12 cellular contexts compared by ENCODE assay signal in the genomic region with DNA sequence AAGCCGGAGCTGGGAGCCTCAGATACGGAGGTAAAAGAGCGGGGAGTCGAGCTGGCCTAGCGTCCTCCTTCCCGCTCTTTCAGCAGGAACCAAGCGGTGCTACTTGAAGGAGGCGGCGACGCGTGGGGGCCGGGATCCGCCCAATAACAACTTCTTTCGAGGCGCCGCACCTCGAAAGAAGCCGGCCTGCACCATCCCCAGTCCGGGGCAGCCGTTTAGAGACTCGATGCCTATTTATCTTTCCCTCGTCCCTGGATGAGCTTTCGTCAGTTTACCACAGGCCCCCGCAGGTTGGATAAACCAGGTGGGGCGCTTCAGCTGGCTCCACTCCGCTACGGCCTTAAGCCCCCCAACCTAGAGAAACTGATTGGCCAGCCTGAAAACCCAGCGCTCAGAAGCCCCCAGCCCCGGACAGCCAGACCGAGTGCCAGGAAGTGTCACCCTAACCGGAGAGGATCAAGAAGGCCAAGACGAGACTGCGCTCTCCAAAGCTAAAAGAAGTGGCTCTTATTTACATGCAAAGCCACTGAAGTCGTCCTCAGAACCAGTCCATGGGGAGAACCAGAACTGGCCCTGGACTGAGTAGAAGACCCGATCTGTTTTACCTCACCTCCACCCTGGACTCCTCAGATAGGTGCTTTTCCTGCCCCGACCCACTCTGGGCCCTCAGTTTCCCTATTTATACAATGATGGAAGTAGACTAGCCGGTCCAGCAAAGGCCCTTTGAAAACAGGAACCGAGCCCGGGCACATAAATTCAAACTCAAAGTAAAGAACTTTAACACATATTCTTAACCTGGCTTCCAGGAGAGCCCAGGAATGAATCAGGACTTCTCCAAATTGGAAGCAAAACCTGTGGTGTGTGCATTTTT. TPM values are rescaled to one million over a fixed set of nuclear protein-coding genes. Genes with fewer than 3 reads are reported as not detected.
DNase-seq lines count a peak whose midpoint lies in the region; ATAC-seq and TF ChIP-seq lines count a peak whose summit lies in the region.
"Had no signal": no experiment of that assay in that cellular context is flagged by ENCODE, and none has a peak within 500 bp of the region (broad histone marks: within the 10 kb centered on the region; RNA-seq: fewer than 3 reads in every experiment).

No MANE protein-coding gene starts in this region.

- H3K36me3 ChIP-seq in heart left ventricle (no peaks in the 10 kb centered on the region), iPS-18a (ENCODE audit: control insufficient read depth, low read depth, low read length) (no peaks in the 10 kb centered on the region), tibial artery (no peaks in the 10 kb centered on the region)
- H3K36me3 ChIP-seq: prostate gland had no signal

- peak overlapping the region in 10 of 12 donors; percentile 68 to 95 (median 80) for H3K27ac ChIP-seq in heart left ventricle
- no peak overlapping the region for H3K27ac ChIP-seq in iPS-18a (ENCODE audit: low read length)
- no peak overlapping the region for H3K27ac ChIP-seq in tibial artery
- H3K27ac ChIP-seq: prostate gland had no signal

- H3K27me3 ChIP-seq in heart left ventricle (peaks cover 30 to 100% (median 96%) of the 10 kb centered on the region in 9 donors), iPS-18a (ENCODE audit: control insufficient read depth, insufficient read depth, low read length) (peaks cover 100% of the 10 kb centered on the region), tibial artery (peaks cover 14 to 100% of the 10 kb centered on the region in 2 donors)

- H3K4me1 Mint-ChIP-seq in T-cell = peaks cover 64 to 68% (median 65%) of the 10 kb centered on the region in 3 donors
- peaks cover 80% of the 10 kb centered on the region for H3K4me1 Mint-ChIP-seq in stimulated activated naive CD8-positive, alpha-beta T cell treated with anti-CD3 and anti-CD28 coated beads, Interleukin-15, amount 100 ng/mL, for 72 hours

- intact Hi-C loops in heart left ventricle (cut with DNase I) (loop anchor here in 1 of 10 donors (5.0 kb wide), 1 partner anchor 51 kb away; no protein-coding TSS in a partner anchor), Right ventricle myocardium inferior (cut with DNase I) (loop anchor here (10.0 kb wide), 2 partner anchors 278 to 378 kb away; a partner anchor contains a TSS), tibial artery (cut with DNase I; ENCODE audit: low total_unique reads) (no loop called here)

- POLR2A ChIA-PET in T-cell (lab: Charles Lee) = no interaction called here

- H3K4me3 ChIP-seq in heart left ventricle = peak overlapping the region; percentile 34 to 68 (median 60)
- H3K4me3 ChIP-seq in iPS-18a (ENCODE audit: low read length) = peak overlapping the region; percentile 54
- H3K4me3 ChIP-seq in tibial artery = peak overlapping the region in 1 of 2 donors; percentile 46
- H3K4me3 ChIP-seq: lung, prostate gland had no signal

- CTCF ChIA-PET in T-cell (lab: Charles Lee) = no interaction called here

- no peaks in the 10 kb centered on the region for H3K9me3 Mint-ChIP-seq in T-cell
- no peaks in the 10 kb centered on the region for H3K9me3 Mint-ChIP-seq in stimulated activated naive CD8-positive, alpha-beta T cell treated with anti-CD3 and anti-CD28 coated beads, Interleukin-15, amount 100 ng/mL, for 72 hours
- H3K9me3 Mint-ChIP-seq: HFFc6 had no signal

- DNase-seq in heart left ventricle (no peak), Right ventricle myocardium inferior (ENCODE audit: missing footprints) (no peak), T-cell (no peak), tibial artery (no peak)
- DNase-seq in stimulated activated naive CD8-positive, alpha-beta T cell treated with anti-CD3 and anti-CD28 coated beads, Interleukin-15, amount 100 ng/mL, for 72 hours = no peak
- DNase-seq in stimulated activated CD4-positive, alpha-beta T cell treated with anti-CD3 and anti-CD28 coated beads, Interleukin-1b, Interleukin-23, amount 100 ng/mL, for 48 hours = no peak
- DNase-seq: HFFc6, NCI-H748 treated with DMSO at 0.1 percent for 48 hours had no signal

- peak overlapping the region in 2 of 3 donors; percentile 34 to 76 for H3K4me3 Mint-ChIP-seq in T-cell
- H3K4me3 Mint-ChIP-seq in stimulated activated naive CD8-positive, alpha-beta T cell treated with anti-CD3 and anti-CD28 coated beads, Interleukin-15, amount 100 ng/mL, for 72 hours = peak overlapping the region; percentile 21 to 78
- H3K4me3 Mint-ChIP-seq: HFFc6 had no signal

- H3K27me3 Mint-ChIP-seq in T-cell = peaks cover 79 to 89% of the 10 kb centered on the region in 2 donors
- H3K27me3 Mint-ChIP-seq in stimulated activated naive CD8-positive, alpha-beta T cell treated with anti-CD3 and anti-CD28 coated beads, Interleukin-15, amount 100 ng/mL, for 72 hours = peaks cover 92% of the 10 kb centered on the region

- no peak overlapping the region for H3K9ac ChIP-seq in iPS-18a (ENCODE audit: low read length)

- no peak for TF ChIP-seq POLR2A in heart left ventricle (IDR thresholded peaks at IDR 0.05)

- H3K9me3 ChIP-seq in heart left ventricle (no peaks in the 10 kb centered on the region), iPS-18a (ENCODE audit: control insufficient read depth, low read depth, low read length) (no peaks in the 10 kb centered on the region), tibial artery (no peaks in the 10 kb centered on the region)
- H3K9me3 ChIP-seq: prostate gland had no signal

- H3K36me3 Mint-ChIP-seq in T-cell = no peaks in the 10 kb centered on the region

- H3K27ac Mint-ChIP-seq in T-cell = no peak overlapping the region
- H3K27ac Mint-ChIP-seq in stimulated activated naive CD8-positive, alpha-beta T cell treated with anti-CD3 and anti-CD28 coated beads, Interleukin-15, amount 100 ng/mL, for 72 hours = peak overlapping the region in 1 of 2 donors; percentile 68
- H3K27ac Mint-ChIP-seq: HFFc6 had no signal

- ATAC-seq in heart left ventricle = no peak
- ATAC-seq in Right ventricle myocardium inferior = no peak
- ATAC-seq in T-cell (replicated peaks in 1 of 4) = no peak
- ATAC-seq in stimulated activated naive CD8-positive, alpha-beta T cell treated with anti-CD3 and anti-CD28 coated beads, Interleukin-15, amount 100 ng/mL, for 72 hours = no peak
- no peak for ATAC-seq in HG02938 (IDR thresholded peaks at IDR 0.05; ENCODE audit: unreplicated experiment)

- WGBS in heart left ventricle, 4 donors = 1 to 5% (median 3%) methylated on average over 30 to 39 of the region's 39 CpGs

- H3K4me1 ChIP-seq in heart left ventricle (peaks cover 0 to 72% (median 47%) of the 10 kb centered on the region in 12 donors), iPS-18a (ENCODE audit: control insufficient read depth, low read depth, low read length) (peaks cover 39% of the 10 kb centered on the region), tibial artery (peaks cover 0 to 62% (median 53%) of the 10 kb centered on the region in 4 donors)

- TF ChIP-seq CTCF in heart left ventricle (IDR thresholded peaks at IDR 0.05) (no peak), tibial artery (IDR thresholded peaks at IDR 0.05) (no peak)

RNA-seq across cellular contexts. Expression of a gene that starts 1.4 kb away (rescaled TPM):
- total RNA-seq in heart left ventricle (10 to 100 TPM; 22.4 to 44.8 (median 36.4) TPM), Right ventricle myocardium inferior (29.8 TPM), T-cell (not detected)
- 10 to 100 TPM; 23.8 to 30.6 TPM for polyA plus RNA-seq in heart left ventricle
- total RNA-seq: HFFc6, prostate gland had no signal

RNA-seq across cellular contexts. Expression of a gene that starts 30.8 kb away (rescaled TPM):
- total RNA-seq in heart left ventricle (10 to 100 TPM; 26.1 to 55.5 (median 38.6) TPM), Right ventricle myocardium inferior (39.2 TPM), T-cell (10 to 100 TPM; 32.5 to 48.4 (median 38.1) TPM)
- 10 to 100 TPM; 19.7 to 27.4 TPM for polyA plus RNA-seq in heart left ventricle

Comparison
In these comparisons a context has a peak if more than half of its experiments do, and no peak if none do; other contexts are left out.
1. H3K27ac ChIP-seq: peak in heart left ventricle (10 of 12); none in iPS-18a (single experiment) and tibial artery (0 of 2).
2. RNA of a gene that starts 1.4 kb away (total RNA-seq): 22.4 to 44.8 TPM in heart left ventricle and 29.8 TPM in Right ventricle myocardium inferior (single experiment); not detected in T-cell; every median in the first group is over 10 times any median in the second.